In genomic region chr1:108592030-108592759, GRCh38 we compare ENCODE assay signal across 10 cellular contexts. TPM values are rescaled to one million over a fixed set of nuclear protein-coding genes. Genes with fewer than 3 reads are reported as not detected.
DNase-seq lines count a peak whose midpoint lies in the region; ATAC-seq and TF ChIP-seq lines count a peak whose summit lies in the region.
"Had no signal": no experiment of that assay in that cellular context is flagged by ENCODE, and none has a peak within 500 bp of the region (broad histone marks: within the 10 kb centered on the region; RNA-seq: fewer than 3 reads in every experiment).

No MANE protein-coding gene starts in this region.

- H3K27ac Mint-ChIP-seq in activated T-helper 17 cell treated with anti-CD3 and anti-CD28 coated beads, Interleukin-2, amount 50 U/mL, for 72 hours: peak overlapping the region; percentile 87
- no peak overlapping the region for H3K27ac Mint-ChIP-seq in memory B cell

- no peaks in the 10 kb centered on the region for H3K27me3 Mint-ChIP-seq in activated T-helper 17 cell treated with anti-CD3 and anti-CD28 coated beads, Interleukin-2, amount 50 U/mL, for 72 hours
- H3K27me3 Mint-ChIP-seq in memory B cell: no peaks in the 10 kb centered on the region

- no peaks in the 10 kb centered on the region for H3K36me3 Mint-ChIP-seq in activated T-helper 17 cell treated with anti-CD3 and anti-CD28 coated beads, Interleukin-2, amount 50 U/mL, for 72 hours (ENCODE audit: low read depth)
- peaks cover 4% of the 10 kb centered on the region for H3K36me3 Mint-ChIP-seq in memory B cell

- ATAC-seq in HG03159 (IDR thresholded peaks at IDR 0.05; ENCODE audit: unreplicated experiment) (peak; percentile 73), memory B cell (ENCODE audit: low read depth) (peak; percentile 72), HG03095 (IDR thresholded peaks at IDR 0.05; ENCODE audit: unreplicated experiment) (no peak), GM18858 (IDR thresholded peaks at IDR 0.05; ENCODE audit: unreplicated experiment) (no peak)
- peak; percentile 51 for ATAC-seq in activated T-helper 17 cell treated with anti-CD3 and anti-CD28 coated beads, Interleukin-2, amount 50 U/mL, for 72 hours (replicated peaks)

- peak overlapping the region; percentile 5 for H3K4me3 Mint-ChIP-seq in activated T-helper 17 cell treated with anti-CD3 and anti-CD28 coated beads, Interleukin-2, amount 50 U/mL, for 72 hours
- H3K4me3 Mint-ChIP-seq in memory B cell: no peak overlapping the region

- TF ChIP-seq CTCF in GM13977 (IDR thresholded peaks at IDR 0.05; ENCODE audit: extremely low read depth, insufficient read depth, missing control alignments): no peak

- no peaks in the 10 kb centered on the region for H3K9me3 Mint-ChIP-seq in activated T-helper 17 cell treated with anti-CD3 and anti-CD28 coated beads, Interleukin-2, amount 50 U/mL, for 72 hours
- H3K9me3 Mint-ChIP-seq in memory B cell: peaks cover 1% of the 10 kb centered on the region

- in situ Hi-C loops in GM13977 (cut with MboI; ENCODE audit: low pct_unique_long_range_greater_than_20kb, low sequenced_read_pairs, unreplicated experiment): no loop called here

- DNase-seq in Ammon's horn (ENCODE audit: low spot score) (peak; percentile 12), memory B cell (ENCODE audit: low spot score in 2 of 2) (no peak), HuH-7.5 (ENCODE audit: low spot score) (no peak), GM13977 (ENCODE audit: low spot score) (no peak)
- DNase-seq: GM23248, WERI-Rb-1 had no signal

- peaks cover 24% of the 10 kb centered on the region for H3K4me1 Mint-ChIP-seq in activated T-helper 17 cell treated with anti-CD3 and anti-CD28 coated beads, Interleukin-2, amount 50 U/mL, for 72 hours
- H3K4me1 Mint-ChIP-seq in memory B cell: peaks cover 28% of the 10 kb centered on the region

RNA-seq across cellular contexts. Expression of gene EEIG2, which starts 32.3 kb away (rescaled TPM):
- total RNA-seq in activated T-helper 17 cell treated with anti-CD3 and anti-CD28 coated beads, Interleukin-2, amount 50 U/mL, for 72 hours: 1 to 10 TPM; 6.7 to 7.0 TPM

Comparison
In these comparisons a context has a peak if more than half of its experiments do, and no peak if none do; other contexts are left out.
1. ATAC-seq: peak in HG03159 (single experiment), activated T-helper 17 cell treated with anti-CD3 and anti-CD28 coated beads, Interleukin-2, amount 50 U/mL, for 72 hours (single experiment) and memory B cell (single experiment); none in HG03095 (single experiment) and GM18858 (single experiment).